ENCODE assay signal across 1 cellular context in genomic region chr3:104604326-104605010, GRCh38.
TF ChIP-seq lines count a peak whose summit lies in the region.

No MANE protein-coding gene starts in this region.

TF ChIP-seq in GM12878, 131 proteins besides CTCF, POLR2A, EP300 and RAD21 (continued from another document):
- TF ChIP-seq IRF5 (IDR thresholded peaks at IDR 0.05; ENCODE audit: borderline replicate concordance) (no peak), RFX5 (IDR thresholded peaks at IDR 0.05; ENCODE audit: low read depth, low read length) (no peak), STAT3 (IDR thresholded peaks at IDR 0.05; ENCODE audit: low read depth, low read length) (no peak), RUNX3 (IDR thresholded peaks at IDR 0.05; ENCODE audit: low read length) (no peak), PRDM15 (CRISPR knock-in tag; IDR thresholded peaks at IDR 0.05) (no peak)
